ENCODE assay signal across 26 cellular contexts in the genomic region with DNA sequence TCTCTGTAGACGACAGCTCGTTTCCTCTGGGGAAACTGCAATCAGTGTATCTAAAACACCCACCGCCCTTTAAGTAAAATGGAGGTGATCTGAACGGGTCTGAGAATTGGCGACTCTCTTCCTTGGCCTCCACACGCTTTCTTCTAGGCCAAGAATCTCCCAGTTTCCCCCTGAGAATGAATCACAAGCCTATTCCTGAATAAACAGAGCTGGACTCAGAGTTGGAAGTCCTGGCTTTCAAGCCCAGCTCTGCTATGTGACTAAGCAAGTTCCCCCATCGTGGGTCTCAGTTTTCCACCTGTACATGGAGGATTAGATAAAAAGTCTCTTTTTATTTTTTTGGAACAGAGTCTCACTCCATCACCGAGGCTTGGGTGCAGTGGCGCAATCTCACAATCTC.
"Had no signal": no experiment of that assay in that cellular context is flagged by ENCODE, and none has a peak within 500 bp of the region (broad histone marks: within the 10 kb centered on the region; RNA-seq: fewer than 3 reads in every experiment).

No MANE protein-coding gene starts in this region.

- H3K36me3 ChIP-seq: cardiac muscle cell, heart right ventricle, pancreas, transverse colon had no signal

- H3K4me1 Mint-ChIP-seq: activated CD4-positive, alpha-beta memory T cell treated with anti-CD3 and anti-CD28 coated beads, Interleukin-2, amount 10 ng/mL, durations not matched to agents 7 days and 5 days; activated CD4-positive, alpha-beta T cell treated with anti-CD3 and anti-CD28 coated beads, Interleukin-2, amount 10 ng/mL, durations not matched to agents 7 days and 5 days; natural killer cell had no signal

- H3K4me3 Mint-ChIP-seq: activated CD4-positive, alpha-beta memory T cell treated with anti-CD3 and anti-CD28 coated beads, Interleukin-2, amount 10 ng/mL, durations not matched to agents 7 days and 5 days; activated CD4-positive, alpha-beta T cell treated with anti-CD3 and anti-CD28 coated beads, Interleukin-2, amount 10 ng/mL, durations not matched to agents 7 days and 5 days; activated T-cell treated with anti-CD3 and anti-CD28 coated beads, Interleukin-2, amount 50 U/mL, for 4 hours; effector memory CD8-positive, alpha-beta T cell; natural killer cell; WTC11 had no signal

- H3K9me3 ChIP-seq: body of pancreas, pancreas, psoas muscle, testis, transverse colon had no signal

- H3K27ac Mint-ChIP-seq: activated CD4-positive, alpha-beta memory T cell treated with anti-CD3 and anti-CD28 coated beads, Interleukin-2, amount 10 ng/mL, durations not matched to agents 7 days and 5 days; activated CD4-positive, alpha-beta T cell treated with anti-CD3 and anti-CD28 coated beads, Interleukin-2, amount 10 ng/mL, durations not matched to agents 7 days and 5 days; activated naive CD4-positive, alpha-beta T cell treated with anti-CD3 and anti-CD28 coated beads, Interleukin-2, amount 50 U/mL, for 72 hours; activated T-helper 2 cell treated with anti-CD3 and anti-CD28 coated beads, Interferon-gamma antibody, Interleukin-2, Interleukin-4, amounts not matched to agents 10 μg/mL and 5 μg/mL and 100 μg/mL, durations not matched to agents 14 hours and 24 hours and 36 hours; effector memory CD8-positive, alpha-beta T cell; natural killer cell; WTC11 had no signal

- H3K27ac ChIP-seq: body of pancreas, cardiac muscle cell, foreskin keratinocyte, heart right ventricle, pancreas, psoas muscle, testis, transverse colon had no signal

- DNase-seq: activated CD4-positive, alpha-beta memory T cell treated with anti-CD3 and anti-CD28 coated beads, Interleukin-2, amount 10 ng/mL, durations not matched to agents 7 days and 5 days; activated CD4-positive, alpha-beta T cell treated with anti-CD3 and anti-CD28 coated beads for 1 hour; activated CD4-positive, alpha-beta T cell treated with anti-CD3 and anti-CD28 coated beads, Interleukin-2, amount 10 ng/mL, durations not matched to agents 7 days and 5 days; activated T-cell treated with anti-CD3 and anti-CD28 coated beads, Interleukin-2, amount 50 U/mL, for 4 hours; body of pancreas; cortex of kidney; effector memory CD8-positive, alpha-beta T cell; foreskin keratinocyte; heart right ventricle; mesendoderm; natural killer cell; nucleus accumbens; psoas muscle; stimulated activated CD4-positive, alpha-beta T cell treated with anti-CD3 and anti-CD28 coated beads, Interleukin-2, amount 100 ng/mL, for 48 hours; stimulated activated naive CD8-positive, alpha-beta T cell treated with anti-CD3 and anti-CD28 coated beads, Interleukin-15, Interleukin-2, amounts not matched to agents 100 U/mL and 50 U/mL, for 24 hours; T-helper 2 cell; testis; transverse colon had no signal

- H3K27me3 ChIP-seq: body of pancreas, cardiac muscle cell, pancreas, testis, transverse colon had no signal

- H3K36me3 Mint-ChIP-seq: activated naive CD4-positive, alpha-beta T cell treated with anti-CD3 and anti-CD28 coated beads, Interleukin-2, amount 50 U/mL, for 72 hours; natural killer cell; WTC11 had no signal

- H3K27me3 Mint-ChIP-seq: activated CD4-positive, alpha-beta memory T cell treated with anti-CD3 and anti-CD28 coated beads, Interleukin-2, amount 10 ng/mL, durations not matched to agents 7 days and 5 days had no signal

- H3K4me3 ChIP-seq: body of pancreas, cardiac muscle cell, heart right ventricle, lung, pancreas, psoas muscle, testis, transverse colon had no signal

- H3K4me1 ChIP-seq: body of pancreas, foreskin keratinocyte, heart right ventricle, pancreas, psoas muscle, testis, transverse colon had no signal

- ATAC-seq: activated naive CD4-positive, alpha-beta T cell treated with anti-CD3 and anti-CD28 coated beads, Interleukin-2, amount 50 U/mL, for 72 hours; activated T-cell treated with anti-CD3 and anti-CD28 coated beads, Interleukin-2, amount 50 U/mL, for 4 hours; body of pancreas; effector memory CD8-positive, alpha-beta T cell; esophagus mucosa; foreskin keratinocyte; left lobe of liver; natural killer cell; pancreas; psoas muscle; stimulated activated naive CD8-positive, alpha-beta T cell treated with anti-CD3 and anti-CD28 coated beads, Interleukin-15, Interleukin-2, amounts not matched to agents 100 U/mL and 50 U/mL, for 24 hours; WTC11 had no signal

- H3K9me3 Mint-ChIP-seq: activated CD4-positive, alpha-beta memory T cell treated with anti-CD3 and anti-CD28 coated beads, Interleukin-2, amount 10 ng/mL, durations not matched to agents 7 days and 5 days; activated CD4-positive, alpha-beta T cell treated with anti-CD3 and anti-CD28 coated beads, Interleukin-2, amount 10 ng/mL, durations not matched to agents 7 days and 5 days; activated naive CD4-positive, alpha-beta T cell treated with anti-CD3 and anti-CD28 coated beads, Interleukin-2, amount 50 U/mL, for 72 hours; activated T-cell treated with anti-CD3 and anti-CD28 coated beads, Interleukin-2, amount 50 U/mL, for 4 hours; activated T-helper 2 cell treated with anti-CD3 and anti-CD28 coated beads, Interferon-gamma antibody, Interleukin-2, Interleukin-4, amounts not matched to agents 10 μg/mL and 5 μg/mL and 100 μg/mL, durations not matched to agents 14 hours and 24 hours and 36 hours; natural killer cell had no signal
